In genomic region chr11:191490-192478, GRCh38 we compare ENCODE assay signal across 10 cellular contexts. TPM values are rescaled to one million over a fixed set of nuclear protein-coding genes. Genes with fewer than 3 reads are reported as not detected.
A peak's percentile ranks its signal among the peaks of the same experiment; 100 is the strongest.
DNase-seq lines count a peak whose midpoint lies in the region; ATAC-seq, FAIRE-seq and TF ChIP-seq lines count a peak whose summit lies in the region.
"Not testable (repeated sequence)": the region's sequence is repeated elsewhere in the genome, so short reads cannot be mapped to it uniquely, and the experiment has no call there.
"Had no signal": no experiment of that assay in that cellular context is flagged by ENCODE, and none has a peak within 500 bp of the region (broad histone marks: within the 10 kb centered on the region; RNA-seq: fewer than 3 reads in every experiment).

No MANE protein-coding gene starts in this region.

- not testable (repeated sequence) for H3K27me3 ChIP-seq in BLaER1; colonic mucosa; parathyroid adenoma (ENCODE audit: control insufficient read depth, insufficient read depth, low read length)

- not testable (repeated sequence) for H3K79me2 ChIP-seq in parathyroid adenoma

- not testable (repeated sequence) for H3K4me3 Mint-ChIP-seq in activated T-helper 17 cell treated with anti-CD3 and anti-CD28 coated beads, Interleukin-2, amount 50 U/mL, for 72 hours; stimulated activated naive CD8-positive, alpha-beta T cell treated with anti-CD3 and anti-CD28 coated beads, Interleukin-15, amount 100 ng/mL, for 72 hours
- peak overlapping the region; percentile 44 to 78 (median 65) for H3K4me3 Mint-ChIP-seq in immature natural killer cell

- FAIRE-seq in TTC549 (lab: Jason Lieb, UNC), result peak; percentile 29

- CTCF ChIA-PET in HEK293 (lab: Yijun Ruan, JAX), result interaction anchor here (1.1 kb wide), 1 partner anchor 59 kb away, joined by 4 read pairs; no protein-coding TSS in a partner anchor

- peak overlapping the region; percentile 62 for H3K4me2 ChIP-seq in BLaER1
- H3K4me2 ChIP-seq in parathyroid adenoma (ENCODE audit: low read length), result not testable (repeated sequence)

- intact Hi-C loops in colonic mucosa (cut with DNase I), result not testable (repeated sequence)

- H3K27ac Mint-ChIP-seq in activated T-helper 17 cell treated with anti-CD3 and anti-CD28 coated beads, Interleukin-2, amount 50 U/mL, for 72 hours; stimulated activated naive CD8-positive, alpha-beta T cell treated with anti-CD3 and anti-CD28 coated beads, Interleukin-15, amount 100 ng/mL, for 72 hours: not testable (repeated sequence)
- H3K27ac Mint-ChIP-seq in immature natural killer cell, result peak overlapping the region in 5 of 6 donors; percentile 66 to 98 (median 88)

- DNase-seq in colonic mucosa, result peak; percentile 16
- DNase-seq in immature natural killer cell, result peak; percentile 30 to 61 (median 48)
- peak; percentile 41 to 61 for DNase-seq in stimulated activated naive CD8-positive, alpha-beta T cell treated with anti-CD3 and anti-CD28 coated beads, Interleukin-15, amount 100 ng/mL, for 72 hours

- POLR2A ChIA-PET in HEK293 (lab: Yijun Ruan, JAX), result not testable (repeated sequence)

- not testable (repeated sequence) for H2AFZ ChIP-seq in parathyroid adenoma

- not testable (repeated sequence) for H3K27ac ChIP-seq in BLaER1; HEK293 (ENCODE audit: extremely low read depth, low read depth, low read length); colonic mucosa; parathyroid adenoma

- H3K4me1 Mint-ChIP-seq in activated T-helper 17 cell treated with anti-CD3 and anti-CD28 coated beads, Interleukin-2, amount 50 U/mL, for 72 hours, result not testable (repeated sequence)
- peaks cover 9 to 10% of the 10 kb centered on the region in 2 donors for H3K4me1 Mint-ChIP-seq in immature natural killer cell
- peaks cover 13% of the 10 kb centered on the region for H3K4me1 Mint-ChIP-seq in stimulated activated naive CD8-positive, alpha-beta T cell treated with anti-CD3 and anti-CD28 coated beads, Interleukin-15, amount 100 ng/mL, for 72 hours

- not testable (repeated sequence) for H3K9me3 Mint-ChIP-seq in activated T-helper 17 cell treated with anti-CD3 and anti-CD28 coated beads, Interleukin-2, amount 50 U/mL, for 72 hours; immature natural killer cell; stimulated activated naive CD8-positive, alpha-beta T cell treated with anti-CD3 and anti-CD28 coated beads, Interleukin-15, amount 100 ng/mL, for 72 hours

- not testable (repeated sequence) for H3K36me3 ChIP-seq in BLaER1; HEK293 (ENCODE audit: control insufficient read depth in 2 of 2, insufficient read depth in 1 of 2, low read length in 2 of 2); colonic mucosa; parathyroid adenoma (ENCODE audit: control insufficient read depth, insufficient read depth, low read length)

- H3K36me3 Mint-ChIP-seq in activated T-helper 17 cell treated with anti-CD3 and anti-CD28 coated beads, Interleukin-2, amount 50 U/mL, for 72 hours (ENCODE audit: low read depth); immature natural killer cell: not testable (repeated sequence)

- not testable (repeated sequence) for H3K9ac ChIP-seq in BLaER1; colonic mucosa (ENCODE audit: low read depth in 2 of 2, low read length in 2 of 2); parathyroid adenoma

- not testable (repeated sequence) for H3K4me3 ChIP-seq in BLaER1; HEK293 (ENCODE audit: low read depth, low read length); colonic mucosa; parathyroid adenoma (ENCODE audit: low read depth, low read length)

- H3K27me3 Mint-ChIP-seq in activated T-helper 17 cell treated with anti-CD3 and anti-CD28 coated beads, Interleukin-2, amount 50 U/mL, for 72 hours; immature natural killer cell (ENCODE audit: low read depth in 3 of 3); stimulated activated naive CD8-positive, alpha-beta T cell treated with anti-CD3 and anti-CD28 coated beads, Interleukin-15, amount 100 ng/mL, for 72 hours: not testable (repeated sequence)

- ATAC-seq in activated T-helper 17 cell treated with anti-CD3 and anti-CD28 coated beads, Interleukin-2, amount 50 U/mL, for 72 hours (replicated peaks), result peak; percentile 62
- peak; percentile 63 for ATAC-seq in stimulated activated naive CD8-positive, alpha-beta T cell treated with anti-CD3 and anti-CD28 coated beads, Interleukin-15, amount 100 ng/mL, for 72 hours

- TF ChIP-seq CTCF in HEK293 (tag by site-specific recombination; IDR thresholded peaks at IDR 0.05), result not testable (repeated sequence)
- TF ChIP-seq CTCF in colonic mucosa (IDR thresholded peaks at IDR 0.05) (peak; percentile 32), parathyroid adenoma (IDR thresholded peaks at IDR 0.05) (peak; percentile 39)

- not testable (repeated sequence) for H3K4me1 ChIP-seq in BLaER1; HEK293 (ENCODE audit: control insufficient read depth, insufficient read depth, low read length); colonic mucosa; parathyroid adenoma

- H4K20me1 ChIP-seq in BLaER1, result not testable (repeated sequence)

- not testable (repeated sequence) for H3K9me3 ChIP-seq in BLaER1; HEK293 (ENCODE audit: control insufficient read depth, insufficient read depth, low read depth, low read length); colonic mucosa; parathyroid adenoma (ENCODE audit: control insufficient read depth, low read length)

TF ChIP-seq in HEK293, 187 proteins besides CTCF, POLR2A, EP300 and RAD21:
- TF ChIP-seq GLIS1 (tag by site-specific recombination; IDR thresholded peaks at IDR 0.05), result peak; percentile 69
- TF ChIP-seq ZNF654 (tag by site-specific recombination; IDR thresholded peaks at IDR 0.05; ENCODE audit: low read depth), result 0 out of 2 replicates have a peak, but pooled peaks have one; percentile 22

RNA-seq across cellular contexts. Expression of gene SCGB1C1, which starts 1.1 kb away (rescaled TPM):
- total RNA-seq in activated T-helper 17 cell treated with anti-CD3 and anti-CD28 coated beads, Interleukin-2, amount 50 U/mL, for 72 hours, result not detected
- not detected for total RNA-seq in colonic mucosa
- not detected for polyA plus RNA-seq in immature natural killer cell
- total RNA-seq: T-helper 1 cell treated with Interleukin-12 subunit alpha and Interleukin-12 subunit beta and Interleukin-4 antibody, amounts not matched to agents 30 ng/mL and 1 ng/mL, for 36 hours had no signal
- polyA plus RNA-seq: esophagus had no signal

RNA-seq across cellular contexts. Expression of gene BET1L, which starts 15.4 kb away (rescaled TPM):
- 10 to 100 TPM; 32.5 to 84.3 TPM for total RNA-seq in activated T-helper 17 cell treated with anti-CD3 and anti-CD28 coated beads, Interleukin-2, amount 50 U/mL, for 72 hours
- total RNA-seq in colonic mucosa, result 10 to 100 TPM; 51.0 to 62.2 TPM
- 10 to 100 TPM; 12.1 to 39.5 (median 24.6) TPM for polyA plus RNA-seq in immature natural killer cell

RNA-seq across cellular contexts. Expression of gene RIC8A, which starts 15.7 kb away (rescaled TPM):
- total RNA-seq in activated T-helper 17 cell treated with anti-CD3 and anti-CD28 coated beads, Interleukin-2, amount 50 U/mL, for 72 hours, result 100 to 1,000 TPM; 118 to 139 TPM
- 100 to 1,000 TPM in 1 of 2 donors, 10 to 100 TPM in 1; 69.3 to 112 TPM for total RNA-seq in colonic mucosa
- 100 to 1,000 TPM in 2 of 3 donors, 10 to 100 TPM in 1; 91.0 to 132 (median 106) TPM for polyA plus RNA-seq in immature natural killer cell

RNA-seq across cellular contexts. Expression of gene SIRT3, which starts 44.4 kb away (rescaled TPM):
- total RNA-seq in activated T-helper 17 cell treated with anti-CD3 and anti-CD28 coated beads, Interleukin-2, amount 50 U/mL, for 72 hours, result 10 to 100 TPM; 16.5 to 48.5 TPM
- 10 to 100 TPM; 15.1 to 16.9 TPM for total RNA-seq in colonic mucosa
- 10 to 100 TPM in 1 of 3 donors, 1 to 10 TPM in 2; 6.7 to 11.1 (median 7.4) TPM for polyA plus RNA-seq in immature natural killer cell

RNA-seq across cellular contexts. Expression of gene PSMD13, which starts 45.0 kb away (rescaled TPM):
- total RNA-seq in activated T-helper 17 cell treated with anti-CD3 and anti-CD28 coated beads, Interleukin-2, amount 50 U/mL, for 72 hours, result 100 to 1,000 TPM; 153 to 211 TPM
- 100 to 1,000 TPM in 1 of 2 donors, 10 to 100 TPM in 1; 99.0 to 145 TPM for total RNA-seq in colonic mucosa
- polyA plus RNA-seq in immature natural killer cell, result 100 to 1,000 TPM; 257 to 353 (median 345) TPM
